ENCODE assay signal across 8 cellular contexts in genomic region chr3:67000006-67000405, GRCh38. TPM values are rescaled to one million over a fixed set of nuclear protein-coding genes. Genes with fewer than 3 reads are reported as not detected.
DNase-seq lines count a peak whose midpoint lies in the region; ATAC-seq and TF ChIP-seq lines count a peak whose summit lies in the region.

No MANE protein-coding gene starts in this region.

- H3K9me3 ChIP-seq in stomach: no peaks in the 10 kb centered on the region

- 71 to 87% (median 81%) methylated on average over 2 of the region's 2 CpGs for WGBS in stomach, 5 donors

- TF ChIP-seq EP300 in stomach (IDR thresholded peaks at IDR 0.05): no peak

- no peak for TF ChIP-seq CTCF in fibroblast of pulmonary artery (IDR thresholded peaks at IDR 0.05; ENCODE audit: low read length, missing control alignments)
- TF ChIP-seq CTCF in stomach (IDR thresholded peaks at IDR 0.05): no peak

- DNase-seq in LHCN-M2 (ENCODE audit: low read depth) (peak; percentile 44), fibroblast of pulmonary artery (ENCODE audit: low read depth) (peak; percentile 53), posterior vena cava (ENCODE audit: low spot score) (no peak), NCI-H128 (lab: John Stamatoyannopoulos, UW; ENCODE audit: unreplicated experiment) (no peak), stomach (no peak), cortex of kidney (lab: John Stamatoyannopoulos, UW) (no peak)

- H3K27me3 ChIP-seq in stomach: peaks cover 0 to 6% (median 0%) of the 10 kb centered on the region in 3 donors

- H3K4me1 ChIP-seq in stomach: peaks cover 4 to 18% (median 16%) of the 10 kb centered on the region in 4 donors

- ATAC-seq in GM18498 (IDR thresholded peaks at IDR 0.05; ENCODE audit: unreplicated experiment) (peak; percentile 47), GM21737 (IDR thresholded peaks at IDR 0.05; ENCODE audit: unreplicated experiment) (peak; percentile 41)

- peaks cover 0 to 13% (median 10%) of the 10 kb centered on the region in 4 donors for H3K36me3 ChIP-seq in stomach

- intact Hi-C loops in posterior vena cava (cut with DNase I): no loop called here
- intact Hi-C loops in stomach (cut with DNase I; ENCODE audit: low total_unique reads): no loop called here

- no peak for TF ChIP-seq POLR2A in stomach (IDR thresholded peaks at IDR 0.05)

- H3K4me3 ChIP-seq in fibroblast of pulmonary artery (replicated peaks; ENCODE audit: low read depth, low read length) (no peak overlapping the region), stomach (no peak overlapping the region)

- peak overlapping the region in 1 of 5 donors; percentile 57 for H3K27ac ChIP-seq in stomach

RNA-seq across cellular contexts. Expression of gene KBTBD8, which starts 1.9 kb away (rescaled TPM):
- 1.0 and 1.2 TPM in 2 replicates for total RNA-seq in LHCN-M2 (2014; rRNA removed)
- 0.18 TPM for polyA plus RNA-seq in LHCN-M2 (2012)
- 1 to 10 TPM; 1.9 to 2.3 TPM for total RNA-seq in posterior vena cava
- 1 to 10 TPM in 1 of 5 donors, under 1 TPM in 2, not detected in 2; 0.45 to 2.2 (median 0.72) TPM for total RNA-seq in stomach
- under 1 TPM; 0.50 to 0.76 (median 0.62) TPM for polyA plus RNA-seq in stomach

Comparison
In these comparisons a context has a peak if more than half of its experiments do, and no peak if none do; other contexts are left out.
1. DNase-seq: peak in LHCN-M2 (single experiment) and fibroblast of pulmonary artery (single experiment); none in posterior vena cava (single experiment), NCI-H128 (single experiment), stomach (single experiment) and cortex of kidney (single experiment).